Comparison of ENCODE assay signal across 1 cellular context in the genomic region with DNA sequence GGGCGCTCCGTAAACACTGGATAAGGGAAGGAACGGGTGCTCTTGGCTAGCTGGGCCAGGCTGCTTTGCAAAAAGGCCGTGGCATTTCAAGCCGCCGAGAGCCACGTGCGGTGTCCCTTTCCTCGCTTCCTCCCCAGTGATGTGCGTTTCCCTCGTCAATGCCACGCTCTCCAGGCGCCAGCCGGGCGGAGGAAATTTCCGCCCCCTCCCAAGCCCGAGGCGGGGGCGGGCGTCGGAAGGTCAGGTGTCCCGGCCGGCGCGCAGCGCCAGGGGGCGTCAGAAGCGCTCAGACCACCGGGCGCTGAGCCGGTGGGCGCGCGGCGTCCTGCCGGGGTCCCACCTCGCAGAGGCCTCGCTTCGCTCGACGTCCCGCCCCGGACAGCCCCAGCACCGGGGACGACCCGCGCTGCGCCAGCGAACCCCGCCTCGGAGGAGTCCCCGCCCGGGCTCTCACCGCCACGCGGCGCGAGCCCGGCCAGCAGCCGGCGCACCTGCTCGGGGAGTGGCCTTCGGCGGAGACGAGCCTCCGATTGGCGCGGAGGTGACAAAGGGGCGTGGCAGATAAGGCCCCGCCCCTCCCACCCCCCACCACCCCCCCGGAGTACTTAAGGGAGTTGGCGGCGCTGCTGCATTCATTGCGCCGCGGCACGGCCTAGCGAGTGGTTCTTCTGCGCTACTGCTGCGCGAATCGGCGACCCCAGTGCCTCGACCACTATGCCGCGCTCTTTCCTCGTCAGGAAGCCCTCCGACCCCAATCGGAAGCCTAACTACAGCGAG.
A peak's percentile ranks its signal among the peaks of the same experiment; 100 is the strongest.
TF ChIP-seq lines count a peak whose summit lies in the region.

A gene (plus strand): TSS at position 635 of the 777 bp plus-strand sequence. CDS start 80 bp downstream, at position 715.

TF ChIP-seq in SK-N-SH treated with all-trans-retinoic acid at 6 μM for 48 hours, 23 proteins besides CTCF, POLR2A, EP300 and RAD21 (continued from another document):
- TF ChIP-seq, protein P1, sequence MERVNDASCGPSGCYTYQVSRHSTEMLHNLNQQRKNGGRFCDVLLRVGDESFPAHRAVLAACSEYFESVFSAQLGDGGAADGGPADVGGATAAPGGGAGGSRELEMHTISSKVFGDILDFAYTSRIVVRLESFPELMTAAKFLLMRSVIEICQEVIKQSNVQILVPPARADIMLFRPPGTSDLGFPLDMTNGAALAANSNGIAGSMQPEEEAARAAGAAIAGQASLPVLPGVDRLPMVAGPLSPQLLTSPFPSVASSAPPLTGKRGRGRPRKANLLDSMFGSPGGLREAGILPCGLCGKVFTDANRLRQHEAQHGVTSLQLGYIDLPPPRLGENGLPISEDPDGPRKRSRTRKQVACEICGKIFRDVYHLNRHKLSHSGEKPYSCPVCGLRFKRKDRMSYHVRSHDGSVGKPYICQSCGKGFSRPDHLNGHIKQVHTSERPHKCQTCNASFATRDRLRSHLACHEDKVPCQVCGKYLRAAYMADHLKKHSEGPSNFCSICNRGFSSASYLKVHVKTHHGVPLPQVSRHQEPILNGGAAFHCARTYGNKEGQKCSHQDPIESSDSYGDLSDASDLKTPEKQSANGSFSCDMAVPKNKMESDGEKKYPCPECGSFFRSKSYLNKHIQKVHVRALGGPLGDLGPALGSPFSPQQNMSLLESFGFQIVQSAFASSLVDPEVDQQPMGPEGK (CRISPR knock-in tag; IDR thresholded peaks at IDR 0.05; ENCODE audit: borderline replicate concordance): 0 out of 2 replicates have a peak, but pooled peaks have one; percentile 31
- TF ChIP-seq, protein P2, sequence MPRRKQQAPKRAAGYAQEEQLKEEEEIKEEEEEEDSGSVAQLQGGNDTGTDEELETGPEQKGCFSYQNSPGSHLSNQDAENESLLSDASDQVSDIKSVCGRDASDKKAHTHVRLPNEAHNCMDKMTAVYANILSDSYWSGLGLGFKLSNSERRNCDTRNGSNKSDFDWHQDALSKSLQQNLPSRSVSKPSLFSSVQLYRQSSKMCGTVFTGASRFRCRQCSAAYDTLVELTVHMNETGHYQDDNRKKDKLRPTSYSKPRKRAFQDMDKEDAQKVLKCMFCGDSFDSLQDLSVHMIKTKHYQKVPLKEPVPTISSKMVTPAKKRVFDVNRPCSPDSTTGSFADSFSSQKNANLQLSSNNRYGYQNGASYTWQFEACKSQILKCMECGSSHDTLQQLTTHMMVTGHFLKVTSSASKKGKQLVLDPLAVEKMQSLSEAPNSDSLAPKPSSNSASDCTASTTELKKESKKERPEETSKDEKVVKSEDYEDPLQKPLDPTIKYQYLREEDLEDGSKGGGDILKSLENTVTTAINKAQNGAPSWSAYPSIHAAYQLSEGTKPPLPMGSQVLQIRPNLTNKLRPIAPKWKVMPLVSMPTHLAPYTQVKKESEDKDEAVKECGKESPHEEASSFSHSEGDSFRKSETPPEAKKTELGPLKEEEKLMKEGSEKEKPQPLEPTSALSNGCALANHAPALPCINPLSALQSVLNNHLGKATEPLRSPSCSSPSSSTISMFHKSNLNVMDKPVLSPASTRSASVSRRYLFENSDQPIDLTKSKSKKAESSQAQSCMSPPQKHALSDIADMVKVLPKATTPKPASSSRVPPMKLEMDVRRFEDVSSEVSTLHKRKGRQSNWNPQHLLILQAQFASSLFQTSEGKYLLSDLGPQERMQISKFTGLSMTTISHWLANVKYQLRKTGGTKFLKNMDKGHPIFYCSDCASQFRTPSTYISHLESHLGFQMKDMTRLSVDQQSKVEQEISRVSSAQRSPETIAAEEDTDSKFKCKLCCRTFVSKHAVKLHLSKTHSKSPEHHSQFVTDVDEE (CRISPR knock-in tag; IDR thresholded peaks at IDR 0.05): no peak
